32 cellular contexts compared by ENCODE assay signal in the genomic region with DNA sequence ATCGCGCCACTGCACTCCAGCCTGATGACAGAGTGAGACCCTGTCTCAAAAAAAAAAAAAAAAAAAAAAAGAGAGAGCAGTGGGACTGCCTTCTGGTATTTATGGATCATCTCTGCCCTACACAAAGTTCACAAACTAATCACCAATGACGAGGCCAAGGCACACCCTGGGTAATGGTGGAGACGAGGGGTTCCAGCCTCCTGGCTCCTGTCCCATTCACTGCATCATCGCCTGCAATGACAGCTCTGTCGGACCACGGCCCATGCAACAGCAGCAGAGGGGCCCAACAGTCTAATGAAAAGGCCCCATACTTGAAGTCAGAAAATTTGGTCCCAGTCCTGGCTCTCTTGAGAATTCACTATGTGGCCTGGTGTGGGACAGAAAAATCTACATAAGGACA. TPM values are rescaled to one million over a fixed set of nuclear protein-coding genes. Genes with fewer than 3 reads are reported as not detected.
DNase-seq lines count a peak whose midpoint lies in the region; ATAC-seq and TF ChIP-seq lines count a peak whose summit lies in the region.
"Had no signal": no experiment of that assay in that cellular context is flagged by ENCODE, and none has a peak within 500 bp of the region (broad histone marks: within the 10 kb centered on the region; RNA-seq: fewer than 3 reads in every experiment).

No MANE protein-coding gene starts in this region.

- no peak overlapping the region for H3K4me3 Mint-ChIP-seq in activated naive CD8-positive, alpha-beta T cell treated with anti-CD3 and anti-CD28 coated beads, Interleukin-2, amount 50 U/mL, for 24 hours
- no peak overlapping the region for H3K4me3 Mint-ChIP-seq in activated naive CD8-positive, alpha-beta T cell treated with anti-CD3 and anti-CD28 coated beads for 36 hours
- no peak overlapping the region for H3K4me3 Mint-ChIP-seq in T-cell
- H3K4me3 Mint-ChIP-seq in naive thymus-derived CD4-positive, alpha-beta T cell: no peak overlapping the region
- H3K4me3 Mint-ChIP-seq: activated CD8-positive, alpha-beta memory T cell treated with anti-CD3 and anti-CD28 coated beads, Interleukin-2, amount 10 ng/mL, durations not matched to agents 7 days and 5 days; activated T-cell treated with anti-CD3 and anti-CD28 coated beads, Interleukin-2, amount 50 U/mL, for 4 hours; CD14-positive monocyte; H9 had no signal

- no peaks in the 10 kb centered on the region for H3K9me3 Mint-ChIP-seq in activated naive CD8-positive, alpha-beta T cell treated with anti-CD3 and anti-CD28 coated beads, Interleukin-2, amount 50 U/mL, for 24 hours
- no peaks in the 10 kb centered on the region for H3K9me3 Mint-ChIP-seq in activated naive CD8-positive, alpha-beta T cell treated with anti-CD3 and anti-CD28 coated beads for 36 hours
- H3K9me3 Mint-ChIP-seq in T-cell: no peaks in the 10 kb centered on the region
- H3K9me3 Mint-ChIP-seq in naive thymus-derived CD4-positive, alpha-beta T cell: peaks cover 0 to 2% (median 0%) of the 10 kb centered on the region in 11 donors
- H3K9me3 Mint-ChIP-seq: activated T-cell treated with anti-CD3 and anti-CD28 coated beads, Interleukin-2, amount 50 U/mL, for 4 hours; H9 had no signal

- H3K27me3 ChIP-seq in naive thymus-derived CD4-positive, alpha-beta T cell (ENCODE audit: control insufficient read depth in 2 of 2, insufficient read depth in 2 of 2, low read length in 2 of 2): no peaks in the 10 kb centered on the region
- H3K27me3 ChIP-seq in PC-9 (ENCODE audit: insufficient read depth, low read depth): peaks cover 12% of the 10 kb centered on the region
- H3K27me3 ChIP-seq: SJSA1 had no signal

- H3K27ac ChIP-seq in naive thymus-derived CD4-positive, alpha-beta T cell (ENCODE audit: low read depth, low read length): no peak overlapping the region
- H3K27ac ChIP-seq in PC-9: no peak overlapping the region
- H3K27ac ChIP-seq: 22Rv1, coronary artery, psoas muscle, SJSA1 had no signal

- H2AFZ ChIP-seq in PC-9: no peak overlapping the region

- CTCF ChIA-PET in T-cell (lab: Charles Lee): no interaction called here
- CTCF ChIA-PET in naive thymus-derived CD4-positive, alpha-beta T cell (lab: Charles Lee): no interaction called here
- CTCF ChIA-PET in PC-9 (lab: Charles Lee): interaction anchor here (0.7 kb wide), 1 partner anchor 276 kb away, joined by 14 read pairs; a partner anchor contains a TSS

- no peaks in the 10 kb centered on the region for H3K27me3 Mint-ChIP-seq in activated naive CD8-positive, alpha-beta T cell treated with anti-CD3 and anti-CD28 coated beads, Interleukin-2, amount 50 U/mL, for 24 hours
- H3K27me3 Mint-ChIP-seq in activated naive CD8-positive, alpha-beta T cell treated with anti-CD3 and anti-CD28 coated beads for 36 hours: no peaks in the 10 kb centered on the region
- no peaks in the 10 kb centered on the region for H3K27me3 Mint-ChIP-seq in T-cell
- no peaks in the 10 kb centered on the region for H3K27me3 Mint-ChIP-seq in naive thymus-derived CD4-positive, alpha-beta T cell
- H3K27me3 Mint-ChIP-seq: activated CD8-positive, alpha-beta memory T cell treated with anti-CD3 and anti-CD28 coated beads, Interleukin-2, amount 10 ng/mL, durations not matched to agents 7 days and 5 days had no signal

- H3F3A ChIP-seq in PC-9 (ENCODE audit: insufficient read depth, low read depth): 0 out of 2 replicates have a peak, but pooled peaks cover 3% of the 10 kb centered on the region

- TF ChIP-seq CTCF in PC-9 (conservative IDR thresholded peaks at IDR 0.05): no peak

- H3K4me2 ChIP-seq in PC-9: no peak overlapping the region

- peaks cover 55% of the 10 kb centered on the region for H3K4me1 Mint-ChIP-seq in activated naive CD8-positive, alpha-beta T cell treated with anti-CD3 and anti-CD28 coated beads, Interleukin-2, amount 50 U/mL, for 24 hours
- H3K4me1 Mint-ChIP-seq in activated naive CD8-positive, alpha-beta T cell treated with anti-CD3 and anti-CD28 coated beads for 36 hours: peaks cover 40% of the 10 kb centered on the region
- peaks cover 48 to 63% (median 60%) of the 10 kb centered on the region in 3 donors for H3K4me1 Mint-ChIP-seq in T-cell
- peaks cover 46 to 62% (median 54%) of the 10 kb centered on the region in 7 donors for H3K4me1 Mint-ChIP-seq in naive thymus-derived CD4-positive, alpha-beta T cell

- peaks cover under 1 to 21% (median 5%) of the 10 kb centered on the region in 3 experiments for H3K36me3 ChIP-seq in naive thymus-derived CD4-positive, alpha-beta T cell (ENCODE audit: control insufficient read depth in 2 of 3, insufficient read depth in 3 of 3, low read length in 3 of 3)
- H3K36me3 ChIP-seq in PC-9 (ENCODE audit: low read depth): no peaks in the 10 kb centered on the region
- H3K36me3 ChIP-seq: SJSA1 had no signal

- H3K4me3 ChIP-seq in naive thymus-derived CD4-positive, alpha-beta T cell (ENCODE audit: low read length): no peak overlapping the region
- H3K4me3 ChIP-seq in PC-9: no peak overlapping the region
- H3K4me3 ChIP-seq: coronary artery, GM12878, psoas muscle, SJSA1 had no signal

- ATAC-seq in activated naive CD8-positive, alpha-beta T cell treated with anti-CD3 and anti-CD28 coated beads, Interleukin-2, amount 50 U/mL, for 24 hours: no peak
- ATAC-seq in T-cell (replicated peaks in 1 of 4) (no peak), Right ventricle myocardium inferior (no peak)
- ATAC-seq in naive thymus-derived CD4-positive, alpha-beta T cell: no peak
- ATAC-seq: activated CD4-positive, CD25-positive, alpha-beta regulatory T cell treated with anti-CD3 and anti-CD28 coated beads, Interleukin-2, amount 50 U/mL, for 24 hours; activated CD8-positive, alpha-beta memory T cell treated with anti-CD3 and anti-CD28 coated beads, Interleukin-2, amount 10 ng/mL, durations not matched to agents 7 days and 5 days; activated T-cell treated with anti-CD3 and anti-CD28 coated beads, Interleukin-2, amount 50 U/mL, for 4 hours; GM12878; psoas muscle; sciatic nerve had no signal

- no peaks in the 10 kb centered on the region for H3K9me2 ChIP-seq in PC-9 (ENCODE audit: insufficient read depth)

- BruUV-seq in PC-9 (replicated peaks; lab: Mats Ljungman, UMichigan): no TSS peak

- no peak for DNase-seq in activated naive CD8-positive, alpha-beta T cell treated with anti-CD3 and anti-CD28 coated beads, Interleukin-2, amount 50 U/mL, for 24 hours
- DNase-seq in activated naive CD8-positive, alpha-beta T cell treated with anti-CD3 and anti-CD28 coated beads for 36 hours: no peak
- no peak for DNase-seq in T-cell
- DNase-seq in naive thymus-derived CD4-positive, alpha-beta T cell: no peak
- DNase-seq in Right ventricle myocardium inferior (ENCODE audit: missing footprints): no peak
- no peak for DNase-seq in globus pallidus (ENCODE audit: low spot score)
- DNase-seq in PC-9: no peak
- no peak for DNase-seq in hippocampal formation (lab: John Stamatoyannopoulos, UW)
- DNase-seq: activated CD4-positive, alpha-beta T cell treated with anti-CD3 and anti-CD28 coated beads, Interleukin-2, amount 50 U/mL, for 4 hours; activated CD8-positive, alpha-beta memory T cell treated with anti-CD3 and anti-CD28 coated beads, Interleukin-2, amount 10 ng/mL, durations not matched to agents 7 days and 5 days; activated gamma-delta T cell treated with Interleukin-2 at 50 U/mL for 16 hours; activated T-cell treated with anti-CD3 and anti-CD28 coated beads, Interleukin-2, amount 50 U/mL, for 4 hours; caudate nucleus; DMS 273 treated with DMSO at 0.1 percent for 48 hours; effector memory CD4-positive, alpha-beta T cell; erythroblast; H9; mammary epithelial cell; NCI-H1436 treated with DMSO at 0.1 percent for 48 hours; NCI-H226; NCI-H69; psoas muscle; RPMI8226; stimulated activated CD4-positive, alpha-beta T cell treated with anti-CD3 and anti-CD28 coated beads, Interleukin-4, amount 100 ng/mL, for 1 hour; T-helper 1 cell had no signal

- H3K27ac Mint-ChIP-seq in activated naive CD8-positive, alpha-beta T cell treated with anti-CD3 and anti-CD28 coated beads, Interleukin-2, amount 50 U/mL, for 24 hours: peak overlapping the region; percentile 70
- no peak overlapping the region for H3K27ac Mint-ChIP-seq in activated naive CD8-positive, alpha-beta T cell treated with anti-CD3 and anti-CD28 coated beads for 36 hours
- H3K27ac Mint-ChIP-seq in T-cell: peak overlapping the region; percentile 60 to 72
- peak overlapping the region in 7 of 9 donors; percentile 40 to 100 (median 99) for H3K27ac Mint-ChIP-seq in naive thymus-derived CD4-positive, alpha-beta T cell
- H3K27ac Mint-ChIP-seq: activated CD8-positive, alpha-beta memory T cell treated with anti-CD3 and anti-CD28 coated beads, Interleukin-2, amount 10 ng/mL, durations not matched to agents 7 days and 5 days; H9 had no signal

- no peaks in the 10 kb centered on the region for H3K9me3 ChIP-seq in naive thymus-derived CD4-positive, alpha-beta T cell (ENCODE audit: control insufficient read depth in 2 of 3, low read length in 3 of 3)
- H3K9me3 ChIP-seq in PC-9 (ENCODE audit: insufficient read depth, low read depth): no peaks in the 10 kb centered on the region
- H3K9me3 ChIP-seq: psoas muscle, SJSA1 had no signal

- H3K4me1 ChIP-seq in naive thymus-derived CD4-positive, alpha-beta T cell (ENCODE audit: control insufficient read depth in 2 of 2, insufficient read depth in 2 of 2, low read length in 2 of 2): peaks cover 13 to 15% of the 10 kb centered on the region in 2 donors
- no peaks in the 10 kb centered on the region; the same call in 1 of the 2 replicates for H3K4me1 ChIP-seq in PC-9 (replicated peaks; ENCODE audit: insufficient read depth)

- H3K79me2 ChIP-seq in PC-9 (ENCODE audit: low read depth): no peaks in the 10 kb centered on the region

- intact Hi-C loops in naive thymus-derived CD4-positive, alpha-beta T cell (cut with micrococcal nuclease): no loop called here
- intact Hi-C loops in Right ventricle myocardium inferior (cut with DNase I): no loop called here
- intact Hi-C loops in PC-9 (cut with micrococcal nuclease; ENCODE audit: unreplicated experiment): no loop called here

- H4K20me1 ChIP-seq in PC-9 (ENCODE audit: insufficient read depth): no peaks in the 10 kb centered on the region

- peaks cover 17% of the 10 kb centered on the region for H3K36me3 Mint-ChIP-seq in activated naive CD8-positive, alpha-beta T cell treated with anti-CD3 and anti-CD28 coated beads, Interleukin-2, amount 50 U/mL, for 24 hours (ENCODE audit: low read depth)
- peaks cover 17% of the 10 kb centered on the region for H3K36me3 Mint-ChIP-seq in activated naive CD8-positive, alpha-beta T cell treated with anti-CD3 and anti-CD28 coated beads for 36 hours
- H3K36me3 Mint-ChIP-seq in T-cell: peaks cover 15% of the 10 kb centered on the region
- H3K36me3 Mint-ChIP-seq in naive thymus-derived CD4-positive, alpha-beta T cell: peaks cover 10 to 14% (median 12%) of the 10 kb centered on the region in 5 donors

- POLR2A ChIA-PET in T-cell (lab: Charles Lee): interaction anchor here in 1 of 2 donors (0.8 kb wide), 1 partner anchor 375 kb away, joined by 3 read pairs; no protein-coding TSS in a partner anchor
- POLR2A ChIA-PET in naive thymus-derived CD4-positive, alpha-beta T cell (lab: Charles Lee): interaction anchor here (0.7 to 1.0 kb wide), 3 partner anchors 22 to 1177 kb away, joined by 3 to 4 read pairs (median 3); no protein-coding TSS in a partner anchor
- POLR2A ChIA-PET in PC-9 (lab: Charles Lee; ENCODE audit: unreplicated experiment): no interaction called here

RNA-seq across cellular contexts. Expression of a gene that starts 2.9 kb away (rescaled TPM):
- 10 to 100 TPM; 74.7 to 81.2 TPM for total RNA-seq in activated naive CD8-positive, alpha-beta T cell treated with anti-CD3 and anti-CD28 coated beads for 36 hours
- total RNA-seq in T-cell: 100 to 1,000 TPM; 172 to 655 (median 186) TPM
- 100 to 1,000 TPM; 141 to 654 (median 241) TPM for total RNA-seq in naive thymus-derived CD4-positive, alpha-beta T cell
- polyA plus RNA-seq in naive thymus-derived CD4-positive, alpha-beta T cell: 100 to 1,000 TPM; 118 to 211 TPM
- total RNA-seq in Right ventricle myocardium inferior: 44.8 TPM
- 11.1 and 13.8 TPM in 2 replicates for total RNA-seq in PC-9 (2021)

RNA-seq across cellular contexts. Expression of a gene that starts 48.5 kb away (rescaled TPM):
- total RNA-seq in activated naive CD8-positive, alpha-beta T cell treated with anti-CD3 and anti-CD28 coated beads for 36 hours: 1 to 10 TPM; 3.2 to 3.3 TPM
- total RNA-seq in T-cell: under 1 TPM in 3 of 5 donors, not detected in 2; 0.13 to 0.41 (median 0.18) TPM
- total RNA-seq in naive thymus-derived CD4-positive, alpha-beta T cell: not detected
- not detected for polyA plus RNA-seq in naive thymus-derived CD4-positive, alpha-beta T cell
- total RNA-seq in Right ventricle myocardium inferior: 7.7 TPM
- not detected in 2 replicates for total RNA-seq in PC-9 (2021)
- total RNA-seq: H9 had no signal
- polyA plus RNA-seq: CD14-positive monocyte, mammary epithelial cell had no signal
